ENCODE assay signal across 35 cellular contexts in the genomic region with DNA sequence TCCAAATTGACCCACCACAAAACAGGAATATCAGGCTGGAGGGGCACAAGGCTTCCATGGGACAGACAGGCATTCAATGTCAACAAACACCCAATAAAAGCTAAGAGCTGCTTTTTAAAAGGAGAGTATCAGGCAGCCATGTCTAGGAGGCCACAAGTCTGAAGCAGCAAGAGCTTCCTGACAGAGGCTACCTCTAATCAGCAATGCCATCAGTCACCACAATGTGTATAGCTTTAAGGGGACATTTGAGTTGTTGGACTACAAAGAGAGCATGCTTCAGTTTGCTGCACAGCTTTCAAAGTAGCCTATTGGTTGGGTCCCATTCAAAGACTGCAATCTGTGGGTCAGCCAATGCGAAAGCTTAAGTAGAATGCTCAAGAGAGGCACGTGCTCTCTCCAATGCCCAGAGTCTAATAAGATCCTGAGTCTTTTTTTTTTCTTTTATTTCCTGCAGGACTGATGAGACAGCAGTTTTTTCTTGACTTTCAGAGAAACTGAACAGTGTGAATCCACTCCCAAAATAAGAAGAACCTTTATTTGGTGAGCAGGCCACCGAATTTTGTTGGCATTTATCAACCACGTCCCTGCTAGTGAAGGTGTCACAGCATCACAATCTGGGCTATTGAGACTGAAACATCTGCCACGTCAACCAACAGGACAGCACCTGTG.
"Had no signal": no experiment of that assay in that cellular context is flagged by ENCODE, and none has a peak within 500 bp of the region (broad histone marks: within the 10 kb centered on the region; RNA-seq: fewer than 3 reads in every experiment).

No MANE protein-coding gene starts in this region.

- H3K4me1 ChIP-seq: adrenal gland, body of pancreas, colonic mucosa, esophagus squamous epithelium, gastroesophageal sphincter, heart right ventricle had no signal

- FAIRE-seq: endometrium, endothelial cell of umbilical vein had no signal

- H3K9me3 ChIP-seq: adrenal gland, body of pancreas, colonic mucosa, esophagus squamous epithelium, gastroesophageal sphincter, heart right ventricle had no signal

- H3K36me3 ChIP-seq: adrenal gland, cardiac muscle cell, colonic mucosa, esophagus squamous epithelium, gastroesophageal sphincter, heart right ventricle, WERI-Rb-1 had no signal

- H3K27me3 ChIP-seq: body of pancreas, cardiac muscle cell, colonic mucosa had no signal

- DNase-seq: activated B cell treated with CpG ODN at 0.5 μM for 24 hours; activated CD4-positive, alpha-beta T cell treated with anti-CD3 and anti-CD28 coated beads for 48 hours; activated CD4-positive, alpha-beta T cell treated with anti-CD3 and anti-CD28 coated beads, Interleukin-2, amount 50 U/mL, for 1 hour; activated CD4-positive, alpha-beta T cell treated with anti-CD3 and anti-CD28 coated beads, Interleukin-2, amount 50 U/mL, for 48 hours; activated CD8-positive, alpha-beta memory T cell treated with anti-CD3 and anti-CD28 coated beads, Interleukin-2, amount 10 ng/mL, durations not matched to agents 7 days and 5 days; activated CD8-positive, alpha-beta memory T cell treated with anti-CD3 and anti-CD28 coated beads, Interleukin-2, amount 50 U/mL, for 48 hours; activated CD8-positive, alpha-beta T cell treated with anti-CD3 and anti-CD28 coated beads, Interleukin-2, amount 10 ng/mL, durations not matched to agents 7 days and 5 days; activated gamma-delta T cell; activated naive CD4-positive, alpha-beta T cell; activated naive CD4-positive, alpha-beta T cell treated with anti-CD3 and anti-CD28 coated beads, Interleukin-2, amount 10 ng/mL, durations not matched to agents 7 days and 5 days; activated naive CD8-positive, alpha-beta T cell treated with anti-CD3 and anti-CD28 coated beads, Interleukin-2, amount 50 U/mL, for 24 hours; activated T-cell treated with anti-CD3 and anti-CD28 coated beads for 4 hours; activated T-cell treated with anti-CD3 and anti-CD28 coated beads, Interleukin-2, amount 50 U/mL, for 24 hours; activated T-cell treated with anti-CD3 and anti-CD28 coated beads, Interleukin-2, amount 50 U/mL, for 72 hours; adrenal gland; amygdala; aorta; body of pancreas; central memory CD4-positive, alpha-beta T cell; cerebellar nuclear complex; colonic mucosa; effector CD8-positive, alpha-beta T cell; esophagus squamous epithelium; foreskin melanocyte; heart right ventricle; T-helper 1 cell; T-helper 17 cell; T1000; WERI-Rb-1 had no signal

- H3K4me3 ChIP-seq: adrenal gland, body of pancreas, cardiac muscle cell, colonic mucosa, esophagus squamous epithelium, gastroesophageal sphincter, heart right ventricle had no signal

- H3K27ac ChIP-seq: adrenal gland, body of pancreas, cardiac muscle cell, colonic mucosa, epithelial cell of prostate, esophagus squamous epithelium, gastroesophageal sphincter, heart right ventricle, WERI-Rb-1 had no signal

- ATAC-seq: activated CD4-positive, CD25-positive, alpha-beta regulatory T cell treated with anti-CD3 and anti-CD28 coated beads, Interleukin-2, amount 50 U/mL, for 24 hours; activated CD8-positive, alpha-beta memory T cell treated with anti-CD3 and anti-CD28 coated beads, Interleukin-2, amount 10 ng/mL, durations not matched to agents 7 days and 5 days; activated CD8-positive, alpha-beta T cell treated with anti-CD3 and anti-CD28 coated beads, Interleukin-2, amount 10 ng/mL, durations not matched to agents 7 days and 5 days; activated naive CD8-positive, alpha-beta T cell treated with anti-CD3 and anti-CD28 coated beads, Interleukin-2, amount 50 U/mL, for 24 hours; activated T-cell treated with anti-CD3 and anti-CD28 coated beads, Interleukin-2, amount 50 U/mL, for 72 hours; body of pancreas; gastroesophageal sphincter; heart right ventricle; T-helper 17 cell had no signal
